ENCODE assay signal across 8 cellular contexts in genomic region chr22:24134090-24134846, GRCh38. TPM values are rescaled to one million over a fixed set of nuclear protein-coding genes. Genes with fewer than 3 reads are reported as not detected.
DNase-seq lines count a peak whose midpoint lies in the region; ATAC-seq and TF ChIP-seq lines count a peak whose summit lies in the region.

No MANE protein-coding gene starts in this region.

- no peaks in the 10 kb centered on the region for H3K9me3 Mint-ChIP-seq in central memory CD8-positive, alpha-beta T cell
- no peaks in the 10 kb centered on the region for H3K9me3 Mint-ChIP-seq in mesothelial cell of epicardium

- no peaks in the 10 kb centered on the region for H3K27me3 Mint-ChIP-seq in central memory CD8-positive, alpha-beta T cell
- H3K27me3 Mint-ChIP-seq in mesothelial cell of epicardium (ENCODE audit: low read depth), result no peaks in the 10 kb centered on the region

- H3K36me3 Mint-ChIP-seq in central memory CD8-positive, alpha-beta T cell (ENCODE audit: insufficient read depth), result peaks cover 14% of the 10 kb centered on the region
- peaks cover 13% of the 10 kb centered on the region for H3K36me3 Mint-ChIP-seq in mesothelial cell of epicardium

- peak overlapping the region; percentile 78 for H3K27ac Mint-ChIP-seq in central memory CD8-positive, alpha-beta T cell (ENCODE audit: low read depth)
- H3K27ac Mint-ChIP-seq in mesothelial cell of epicardium, result no peak overlapping the region

- H3K4me1 Mint-ChIP-seq in central memory CD8-positive, alpha-beta T cell, result peaks cover 19% of the 10 kb centered on the region
- peaks cover 9% of the 10 kb centered on the region for H3K4me1 Mint-ChIP-seq in mesothelial cell of epicardium

- no peak overlapping the region for H3K4me3 Mint-ChIP-seq in central memory CD8-positive, alpha-beta T cell
- no peak overlapping the region for H3K4me3 Mint-ChIP-seq in mesothelial cell of epicardium

- peak; percentile 56 for ATAC-seq in central memory CD8-positive, alpha-beta T cell (replicated peaks; ENCODE audit: extremely low read depth, poor library complexity, severe bottlenecking)

- TF ChIP-seq CTCF in mesothelial cell of epicardium (IDR thresholded peaks at IDR 0.05; ENCODE audit: unreplicated experiment), result no peak

- peak; percentile 91 for DNase-seq in Ammon's horn (ENCODE audit: low spot score)
- peak; percentile 75 to 76 for DNase-seq in activated CD4-positive, alpha-beta T cell treated with anti-CD3 and anti-CD28 coated beads for 4 hours
- DNase-seq in central memory CD8-positive, alpha-beta T cell (ENCODE audit: low spot score in 2 of 2), result peak; percentile 39 to 48
- peak; percentile 85 for DNase-seq in putamen (ENCODE audit: low spot score)
- no peak for DNase-seq in HuH-7 (ENCODE audit: low spot score)
- no peak for DNase-seq in LoVo (ENCODE audit: low spot score)
- DNase-seq in mesothelial cell of epicardium (ENCODE audit: low spot score in 2 of 2, unreplicated experiment in 2 of 2), result no peak
- DNase-seq in NCI-H2081 treated with DMSO at 0.1 percent for 48 hours (lab: John Stamatoyannopoulos, UW), result no peak

RNA-seq across cellular contexts. Expression of gene SUSD2, which starts 47.0 kb away (rescaled TPM):
- 0.91 to 1.4 TPM (median 1.2 TPM) in 3 replicates for total RNA-seq in mesothelial cell of epicardium

Comparison
In these comparisons a context has a peak if more than half of its experiments do, and no peak if none do; other contexts are left out.
1. DNase-seq: peak in Ammon's horn (single experiment), activated CD4-positive, alpha-beta T cell treated with anti-CD3 and anti-CD28 coated beads for 4 hours (2 of 2), central memory CD8-positive, alpha-beta T cell (2 of 2) and putamen (single experiment); none in HuH-7 (single experiment), LoVo (single experiment), mesothelial cell of epicardium (0 of 2) and NCI-H2081 treated with DMSO at 0.1 percent for 48 hours (single experiment).